In genomic region chr4:60400599-60400998, GRCh38 we compare ENCODE assay signal across 26 cellular contexts.
"Had no signal": no experiment of that assay in that cellular context is flagged by ENCODE, and none has a peak within 500 bp of the region (broad histone marks: within the 10 kb centered on the region; RNA-seq: fewer than 3 reads in every experiment).

No MANE protein-coding gene starts in this region.

- H3K4me3 Mint-ChIP-seq: naive thymus-derived CD8-positive, alpha-beta T cell; nephron; neural progenitor cell; stimulated activated memory B cell treated with anti-CD40 and anti-IgM and Interleukin-4, amounts not matched to agents 10 μg/mL and 1 μg/mL and 100 μg/mL, for 72 hours; stimulated activated naive CD8-positive, alpha-beta T cell treated with anti-CD3 and anti-CD28 coated beads, Interleukin-15, amount 100 ng/mL, for 72 hours; type B pancreatic cell had no signal

- H3K4me3 ChIP-seq: left lung, lower lobe of right lung, neural progenitor cell, prostate gland, right atrium auricular region, right lobe of liver, smooth muscle cell, tibial nerve, uterus had no signal

- H3K27me3 Mint-ChIP-seq: naive thymus-derived CD8-positive, alpha-beta T cell; stimulated activated memory B cell treated with anti-CD40 and anti-IgM and Interleukin-4, amounts not matched to agents 10 μg/mL and 1 μg/mL and 100 μg/mL, for 72 hours; stimulated activated naive CD8-positive, alpha-beta T cell treated with anti-CD3 and anti-CD28 coated beads, Interleukin-15, amount 100 ng/mL, for 72 hours; type B pancreatic cell had no signal

- H3K27ac Mint-ChIP-seq: naive thymus-derived CD8-positive, alpha-beta T cell; nephron; neural progenitor cell; stimulated activated memory B cell treated with anti-CD40 and anti-IgM and Interleukin-4, amounts not matched to agents 10 μg/mL and 1 μg/mL and 100 μg/mL, for 72 hours; stimulated activated naive CD8-positive, alpha-beta T cell treated with anti-CD3 and anti-CD28 coated beads, Interleukin-15, amount 100 ng/mL, for 72 hours; type B pancreatic cell had no signal

- H3K36me3 Mint-ChIP-seq: neural progenitor cell; stimulated activated memory B cell treated with anti-CD40 and anti-IgM and Interleukin-4, amounts not matched to agents 10 μg/mL and 1 μg/mL and 100 μg/mL, for 72 hours; type B pancreatic cell had no signal

- DNase-seq: hippocampal formation; kidney glomerular epithelial cell; left cardiac atrium; left lung; lower lobe of right lung; mammary epithelial cell; mesenchymal stem cell; naive thymus-derived CD8-positive, alpha-beta T cell; occipital lobe; right lobe of liver; stimulated activated CD4-positive, alpha-beta T cell treated with anti-CD3 and anti-CD28 coated beads, Interleukin-1b, Interleukin-23, amount 100 ng/mL, for 48 hours; stimulated activated CD4-positive, alpha-beta T cell treated with anti-CD3 and anti-CD28 coated beads, Interleukin-2, amount 100 ng/mL, for 48 hours; stimulated activated CD4-positive, alpha-beta T cell treated with anti-CD3 and anti-CD28 coated beads, Interleukin-4, amount 100 ng/mL, for 4 hours; stimulated activated CD8-positive, alpha-beta memory T cell treated with anti-CD3 and anti-CD28 coated beads, Interleukin-4, amount 100 ng/mL, for 48 hours; stimulated activated naive CD4-positive, alpha-beta T cell treated with Interleukin-2 at 50 U/mL for 16 hours; stimulated activated naive CD8-positive, alpha-beta T cell treated with anti-CD3 and anti-CD28 coated beads, Interleukin-15, amount 100 ng/mL, for 72 hours; substantia nigra; uterus had no signal

- H3K4me1 Mint-ChIP-seq: naive thymus-derived CD8-positive, alpha-beta T cell; stimulated activated memory B cell treated with anti-CD40 and anti-IgM and Interleukin-4, amounts not matched to agents 10 μg/mL and 1 μg/mL and 100 μg/mL, for 72 hours; stimulated activated naive CD8-positive, alpha-beta T cell treated with anti-CD3 and anti-CD28 coated beads, Interleukin-15, amount 100 ng/mL, for 72 hours had no signal

- H3K9me3 Mint-ChIP-seq: neural progenitor cell; stimulated activated naive CD8-positive, alpha-beta T cell treated with anti-CD3 and anti-CD28 coated beads, Interleukin-15, amount 100 ng/mL, for 72 hours; type B pancreatic cell had no signal

- ATAC-seq: left cardiac atrium; left lung; lower lobe of right lung; naive thymus-derived CD8-positive, alpha-beta T cell; right lobe of liver; stimulated activated memory B cell treated with anti-CD40 and anti-IgM and Interleukin-4, amounts not matched to agents 10 μg/mL and 1 μg/mL and 100 μg/mL, for 72 hours; stimulated activated naive CD8-positive, alpha-beta T cell treated with anti-CD3 and anti-CD28 coated beads, Interleukin-15, amount 100 ng/mL, for 72 hours had no signal
